ENCODE assay signal across 10 cellular contexts in the genomic region with DNA sequence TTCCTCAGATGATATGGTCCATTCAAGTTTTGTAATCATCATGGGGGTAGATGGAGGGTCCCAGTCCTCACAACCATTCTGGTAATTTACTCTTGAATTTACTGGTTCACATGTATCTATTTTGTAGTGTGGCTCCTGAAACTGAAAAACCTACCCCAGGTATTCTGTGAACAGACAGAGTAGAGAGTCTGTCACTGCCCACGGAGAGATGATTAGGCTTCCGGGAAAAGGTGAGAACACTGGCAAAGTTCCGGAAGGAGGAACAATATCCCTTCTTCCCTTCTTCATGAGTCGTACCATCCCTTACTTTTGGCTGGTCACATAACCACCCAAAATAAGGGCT.
DNase-seq lines count a peak whose midpoint lies in the region; ATAC-seq, FAIRE-seq and TF ChIP-seq lines count a peak whose summit lies in the region.
"Had no signal": no experiment of that assay in that cellular context is flagged by ENCODE, and none has a peak within 500 bp of the region (broad histone marks: within the 10 kb centered on the region; RNA-seq: fewer than 3 reads in every experiment).

No MANE protein-coding gene starts in this region.

- peak overlapping the region; percentile 96 for H3K27ac Mint-ChIP-seq in activated naive CD8-positive, alpha-beta T cell treated with anti-CD3 and anti-CD28 coated beads, Interleukin-2, amount 50 U/mL, for 24 hours
- H3K27ac Mint-ChIP-seq: dendritic cell treated with granulocyte-macrophage colony-stimulating factor and Interleukin-4, amounts not matched to agents 40 ng/mL and 50 ng/mL, for 4 days had no signal

- H3K36me3 ChIP-seq in colonic mucosa (no peaks in the 10 kb centered on the region), H7 (replicated peaks; ENCODE audit: control insufficient read depth, insufficient read depth, low read length) (no peaks in the 10 kb centered on the region)

- H3K4me1 ChIP-seq in colonic mucosa = no peaks in the 10 kb centered on the region

- TF ChIP-seq CTCF in colonic mucosa (IDR thresholded peaks at IDR 0.05) = no peak

- H3K9ac ChIP-seq in colonic mucosa (ENCODE audit: low read depth in 2 of 2, low read length in 2 of 2) = no peak overlapping the region

- intact Hi-C loops in colonic mucosa (cut with DNase I) = no loop called here

- TF ChIP-seq POLR2A in GM12892 (IDR thresholded peaks at IDR 0.05; ENCODE audit: low read depth, low read length) = no peak

- peaks cover 6% of the 10 kb centered on the region for H3K9me3 Mint-ChIP-seq in activated naive CD8-positive, alpha-beta T cell treated with anti-CD3 and anti-CD28 coated beads, Interleukin-2, amount 50 U/mL, for 24 hours
- H3K9me3 Mint-ChIP-seq: dendritic cell treated with granulocyte-macrophage colony-stimulating factor and Interleukin-4, amounts not matched to agents 40 ng/mL and 50 ng/mL, for 4 days had no signal

- no peaks in the 10 kb centered on the region for H3K27me3 Mint-ChIP-seq in activated naive CD8-positive, alpha-beta T cell treated with anti-CD3 and anti-CD28 coated beads, Interleukin-2, amount 50 U/mL, for 24 hours

- no peak overlapping the region for H3K27ac ChIP-seq in colonic mucosa

- FAIRE-seq in GM12892 (lab: Jason Lieb, UNC) = peak; percentile 42

- H3K4me3 ChIP-seq in colonic mucosa (no peak overlapping the region), H7 (ENCODE audit: insufficient read depth, low read depth, low read length) (no peak overlapping the region)

- H3K4me1 Mint-ChIP-seq in activated naive CD8-positive, alpha-beta T cell treated with anti-CD3 and anti-CD28 coated beads, Interleukin-2, amount 50 U/mL, for 24 hours = peaks cover 89% of the 10 kb centered on the region

- ATAC-seq in GM19455 (IDR thresholded peaks at IDR 0.05; ENCODE audit: unreplicated experiment) (peak; percentile 54), HG03108 (IDR thresholded peaks at IDR 0.05; ENCODE audit: unreplicated experiment) (peak; percentile 14)
- peak; percentile 25 for ATAC-seq in activated naive CD8-positive, alpha-beta T cell treated with anti-CD3 and anti-CD28 coated beads, Interleukin-2, amount 50 U/mL, for 24 hours

- peaks cover 35% of the 10 kb centered on the region for H3K36me3 Mint-ChIP-seq in activated naive CD8-positive, alpha-beta T cell treated with anti-CD3 and anti-CD28 coated beads, Interleukin-2, amount 50 U/mL, for 24 hours (ENCODE audit: low read depth)

- no peak overlapping the region for H3K4me3 Mint-ChIP-seq in activated naive CD8-positive, alpha-beta T cell treated with anti-CD3 and anti-CD28 coated beads, Interleukin-2, amount 50 U/mL, for 24 hours
- H3K4me3 Mint-ChIP-seq: dendritic cell treated with granulocyte-macrophage colony-stimulating factor and Interleukin-4, amounts not matched to agents 40 ng/mL and 50 ng/mL, for 4 days had no signal

- no peak for DNase-seq in GM12892 (ENCODE audit: insufficient read length)
- no peak for DNase-seq in activated naive CD8-positive, alpha-beta T cell treated with anti-CD3 and anti-CD28 coated beads, Interleukin-2, amount 50 U/mL, for 24 hours
- DNase-seq in AG08395 (ENCODE audit: low spot score) = no peak
- no peak for DNase-seq in colonic mucosa
- no peak for DNase-seq in NCI-H526 treated with DMSO at 0.1 percent for 48 hours (lab: John Stamatoyannopoulos, UW)
- no peak for DNase-seq in H7
- DNase-seq: COR-L47 had no signal

- H3K27me3 ChIP-seq in colonic mucosa (no peaks in the 10 kb centered on the region), H7 (ENCODE audit: control insufficient read depth, insufficient read depth, low read length) (no peaks in the 10 kb centered on the region)

- H3K9me3 ChIP-seq in colonic mucosa = no peaks in the 10 kb centered on the region
